2 cellular contexts compared by ENCODE assay signal in the genomic region with DNA sequence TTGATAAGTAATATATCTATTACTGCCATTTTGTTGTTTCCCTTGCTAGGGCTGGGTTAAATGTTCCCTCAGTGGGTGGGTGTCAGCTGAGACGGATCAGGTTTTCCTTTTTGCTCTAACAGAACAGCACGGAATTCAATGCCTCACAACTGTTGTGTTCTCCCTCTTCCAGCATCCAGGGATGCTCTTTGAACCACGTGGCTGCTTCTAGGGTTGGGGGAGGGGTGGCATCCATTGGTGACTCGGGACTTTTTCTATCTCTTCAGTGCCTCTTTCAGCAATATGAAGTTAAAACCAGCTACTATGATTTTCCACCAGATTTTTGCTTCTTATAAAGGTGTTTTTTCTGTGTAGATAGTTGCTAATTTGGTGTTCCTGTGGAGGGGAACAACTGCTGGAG.
TF ChIP-seq lines count a peak whose summit lies in the region.

No MANE protein-coding gene starts in this region.

TF ChIP-seq in GM23338, 12 proteins besides CTCF, POLR2A, EP300 and RAD21 (continues in another document):
- TF ChIP-seq, protein P1, sequence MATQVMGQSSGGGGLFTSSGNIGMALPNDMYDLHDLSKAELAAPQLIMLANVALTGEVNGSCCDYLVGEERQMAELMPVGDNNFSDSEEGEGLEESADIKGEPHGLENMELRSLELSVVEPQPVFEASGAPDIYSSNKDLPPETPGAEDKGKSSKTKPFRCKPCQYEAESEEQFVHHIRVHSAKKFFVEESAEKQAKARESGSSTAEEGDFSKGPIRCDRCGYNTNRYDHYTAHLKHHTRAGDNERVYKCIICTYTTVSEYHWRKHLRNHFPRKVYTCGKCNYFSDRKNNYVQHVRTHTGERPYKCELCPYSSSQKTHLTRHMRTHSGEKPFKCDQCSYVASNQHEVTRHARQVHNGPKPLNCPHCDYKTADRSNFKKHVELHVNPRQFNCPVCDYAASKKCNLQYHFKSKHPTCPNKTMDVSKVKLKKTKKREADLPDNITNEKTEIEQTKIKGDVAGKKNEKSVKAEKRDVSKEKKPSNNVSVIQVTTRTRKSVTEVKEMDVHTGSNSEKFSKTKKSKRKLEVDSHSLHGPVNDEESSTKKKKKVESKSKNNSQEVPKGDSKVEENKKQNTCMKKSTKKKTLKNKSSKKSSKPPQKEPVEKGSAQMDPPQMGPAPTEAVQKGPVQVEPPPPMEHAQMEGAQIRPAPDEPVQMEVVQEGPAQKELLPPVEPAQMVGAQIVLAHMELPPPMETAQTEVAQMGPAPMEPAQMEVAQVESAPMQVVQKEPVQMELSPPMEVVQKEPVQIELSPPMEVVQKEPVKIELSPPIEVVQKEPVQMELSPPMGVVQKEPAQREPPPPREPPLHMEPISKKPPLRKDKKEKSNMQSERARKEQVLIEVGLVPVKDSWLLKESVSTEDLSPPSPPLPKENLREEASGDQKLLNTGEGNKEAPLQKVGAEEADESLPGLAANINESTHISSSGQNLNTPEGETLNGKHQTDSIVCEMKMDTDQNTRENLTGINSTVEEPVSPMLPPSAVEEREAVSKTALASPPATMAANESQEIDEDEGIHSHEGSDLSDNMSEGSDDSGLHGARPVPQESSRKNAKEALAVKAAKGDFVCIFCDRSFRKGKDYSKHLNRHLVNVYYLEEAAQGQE (IDR thresholded peaks at IDR 0.05; ENCODE audit: unreplicated experiment) = no peak
- TF ChIP-seq POLR2AphosphoS5 (IDR thresholded peaks at IDR 0.05; ENCODE audit: low read depth) = no peak
- TF ChIP-seq NANOG (IDR thresholded peaks at IDR 0.05; ENCODE audit: borderline replicate concordance) = no peak
- TF ChIP-seq STAT1 (IDR thresholded peaks at IDR 0.05; ENCODE audit: unreplicated experiment) = no peak
- no peak for TF ChIP-seq ZNF114 (CRISPR knock-in tag; IDR thresholded peaks at IDR 0.05)
- no peak for TF ChIP-seq JUNB (IDR thresholded peaks at IDR 0.05; ENCODE audit: unreplicated experiment)
- no peak for TF ChIP-seq CREB1 (CRISPR knock-in tag; IDR thresholded peaks at IDR 0.05; ENCODE audit: low read depth)
- no peak for TF ChIP-seq ETS1 (IDR thresholded peaks at IDR 0.05)
- TF ChIP-seq EZH2phosphoT487 (IDR thresholded peaks at IDR 0.05; ENCODE audit: unreplicated experiment) = no peak
- no peak for TF ChIP-seq ZNF462 (CRISPR knock-in tag; IDR thresholded peaks at IDR 0.05)

TF ChIP-seq in H1, 55 proteins besides CTCF, POLR2A, EP300 and RAD21 (continued from another document):
- TF ChIP-seq CTBP2 (IDR thresholded peaks at IDR 0.05; ENCODE audit: borderline replicate concordance, insufficient read depth, insufficient read length, low read length) = no peak
- 0 out of 2 replicates have a peak, but pooled peaks have one; percentile 15 for TF ChIP-seq YY1 (IDR thresholded peaks at IDR 0.05; ENCODE audit: low read depth, low read length)
- TF ChIP-seq, protein P2, sequence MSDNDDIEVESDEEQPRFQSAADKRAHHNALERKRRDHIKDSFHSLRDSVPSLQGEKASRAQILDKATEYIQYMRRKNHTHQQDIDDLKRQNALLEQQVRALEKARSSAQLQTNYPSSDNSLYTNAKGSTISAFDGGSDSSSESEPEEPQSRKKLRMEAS (IDR thresholded peaks at IDR 0.05) = peak; percentile 60; the same call in 1 of the 2 replicates
- TF ChIP-seq FOSL1 (IDR thresholded peaks at IDR 0.05; ENCODE audit: insufficient read depth, low read depth, low read length) = no peak
- TF ChIP-seq CHD1 (IDR thresholded peaks at IDR 0.05; ENCODE audit: low read depth, low read length) = no peak
- no peak for TF ChIP-seq POLR2AphosphoS5 (IDR thresholded peaks at IDR 0.05; ENCODE audit: low read depth, low read length)
- TF ChIP-seq SP4 (IDR thresholded peaks at IDR 0.05; ENCODE audit: low read length) = no peak
- peak; percentile 74; the same call in 1 of the 2 replicates for TF ChIP-seq MAFK (IDR thresholded peaks at IDR 0.05; ENCODE audit: low read depth, low read length)
